In genomic region chr6:11527274-11527870, GRCh38 we compare ENCODE assay signal across 22 cellular contexts.
"Had no signal": no experiment of that assay in that cellular context is flagged by ENCODE, and none has a peak within 500 bp of the region (broad histone marks: within the 10 kb centered on the region; RNA-seq: fewer than 3 reads in every experiment).

No MANE protein-coding gene starts in this region.

- H3K4me3 ChIP-seq: heart left ventricle, ovary, prostate gland, right atrium auricular region, spleen, thyroid gland, upper lobe of right lung had no signal

- ATAC-seq: activated CD8-positive, alpha-beta memory T cell treated with anti-CD3 and anti-CD28 coated beads, Interleukin-2, amount 10 ng/mL, durations not matched to agents 7 days and 5 days; activated CD8-positive, alpha-beta T cell treated with anti-CD3 and anti-CD28 coated beads for 36 hours; esophagus mucosa; heart left ventricle; natural killer cell treated with Interleukin-12 subunit alpha and Interleukin-12 subunit beta and Interleukin-15 and Interleukin-18, amount 100 ng/mL, for 72 hours; upper lobe of right lung had no signal

- H3K9me3 ChIP-seq: heart left ventricle, ovary, prostate gland, right atrium auricular region, spleen, thyroid gland, upper lobe of right lung had no signal

- DNase-seq: activated CD4-positive, alpha-beta T cell treated with anti-CD3 and anti-CD28 coated beads, Interleukin-2, amount 10 ng/mL, durations not matched to agents 7 days and 5 days; activated CD4-positive, CD25-positive, alpha-beta regulatory T cell treated with anti-CD3 and anti-CD28 coated beads, Interleukin-2, amount 50 U/mL, for 72 hours; activated CD8-positive, alpha-beta memory T cell treated with anti-CD3 and anti-CD28 coated beads, Interleukin-2, amount 10 ng/mL, durations not matched to agents 7 days and 5 days; activated CD8-positive, alpha-beta T cell treated with anti-CD3 and anti-CD28 coated beads for 36 hours; activated effector memory CD4-positive, alpha-beta T cell treated with anti-CD3 and anti-CD28 coated beads, Interleukin-2, amount 50 U/mL, for 16 hours; activated T-cell treated with anti-CD3 and anti-CD28 coated beads for 4 hours; anterior cingulate cortex; caudate nucleus; effector CD4-positive, alpha-beta T cell; heart left ventricle; ovary; spleen; stimulated activated CD4-positive, alpha-beta T cell treated with anti-CD3 and anti-CD28 coated beads, Interleukin-4, amount 100 ng/mL, for 1 hour; substantia nigra; thyroid gland; upper lobe of right lung had no signal

- H3K27me3 ChIP-seq: heart left ventricle, ovary, right atrium auricular region, spleen, thyroid gland, upper lobe of right lung had no signal

- H3K36me3 ChIP-seq: heart left ventricle, ovary, prostate gland, right atrium auricular region, spleen, thyroid gland, upper lobe of right lung had no signal

- FAIRE-seq: islet of Langerhans had no signal

- H3K4me1 ChIP-seq: prostate gland, right atrium auricular region, thyroid gland had no signal

- H3K27ac ChIP-seq: ovary, prostate gland, right atrium auricular region, thyroid gland, upper lobe of right lung, VCaP had no signal
